20 cellular contexts compared by ENCODE assay signal in the genomic region with DNA sequence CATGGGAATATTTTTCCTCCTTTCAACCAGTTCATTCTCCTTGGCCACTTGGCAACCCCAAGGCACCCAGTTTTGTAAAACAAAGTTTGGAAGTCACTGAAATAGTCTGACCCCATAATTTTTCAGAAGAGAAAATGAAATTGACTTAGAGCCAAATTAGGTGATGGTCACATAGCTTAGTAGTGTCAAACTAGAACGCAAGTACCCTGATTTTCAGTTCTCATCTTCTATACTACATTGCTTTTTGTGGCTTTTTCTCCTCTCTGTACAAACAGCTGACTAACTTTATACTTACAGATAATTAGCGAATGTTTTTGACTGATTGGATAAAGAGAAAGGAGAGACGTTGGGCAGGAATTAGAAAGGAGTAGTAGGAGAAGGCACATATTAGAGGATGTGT.
"Had no signal": no experiment of that assay in that cellular context is flagged by ENCODE, and none has a peak within 500 bp of the region (broad histone marks: within the 10 kb centered on the region; RNA-seq: fewer than 3 reads in every experiment).

No MANE protein-coding gene starts in this region.

- H3K4me3 ChIP-seq: lower lobe of right lung, psoas muscle, sigmoid colon, stomach, thyroid gland, vagina had no signal

- H3K27me3 Mint-ChIP-seq: effector memory CD8-positive, alpha-beta T cell; naive thymus-derived CD8-positive, alpha-beta T cell had no signal

- H3K9me3 ChIP-seq: lower lobe of right lung, psoas muscle, sigmoid colon, stomach, thyroid gland, vagina had no signal

- DNase-seq: effector memory CD8-positive, alpha-beta T cell; hypothalamus; immature natural killer cell; islet precursor cell; left ventricle myocardium superior; lower lobe of right lung; naive thymus-derived CD8-positive, alpha-beta T cell; nephron progenitor cell; nucleus accumbens; psoas muscle; right cardiac atrium; sigmoid colon; stimulated activated CD4-positive, alpha-beta T cell treated with anti-CD3 and anti-CD28 coated beads, Interleukin-2, amount 100 ng/mL, for 24 hours; stimulated activated CD4-positive, alpha-beta T cell treated with anti-CD3 and anti-CD28 coated beads, Interleukin-4, amount 100 ng/mL, for 24 hours; stimulated activated naive CD4-positive, alpha-beta T cell treated with Interleukin-2 at 50 U/mL for 16 hours; stomach; thyroid gland; trophoblast cell had no signal

- H3K27me3 ChIP-seq: sigmoid colon, stomach, thyroid gland, vagina had no signal

- H3K27ac Mint-ChIP-seq: effector memory CD8-positive, alpha-beta T cell; nephron progenitor cell; stimulated activated effector memory CD8-positive, alpha-beta T cell treated with anti-CD3 and anti-CD28 coated beads, Interleukin-12 subunit alpha, Interleukin-12 subunit beta, amount 100 ng/mL, for 72 hours had no signal

- H3K4me1 ChIP-seq: lower lobe of right lung, psoas muscle, thyroid gland, vagina had no signal

- H3K4me3 Mint-ChIP-seq: effector memory CD8-positive, alpha-beta T cell; immature natural killer cell; naive thymus-derived CD8-positive, alpha-beta T cell; nephron progenitor cell; stimulated activated effector memory CD8-positive, alpha-beta T cell treated with anti-CD3 and anti-CD28 coated beads, Interleukin-12 subunit alpha, Interleukin-12 subunit beta, amount 100 ng/mL, for 72 hours had no signal

- H3K27ac ChIP-seq: lower lobe of right lung, psoas muscle, sigmoid colon, stomach, thyroid gland, vagina had no signal

- ATAC-seq: effector memory CD8-positive, alpha-beta T cell; left ventricle myocardium superior; lower lobe of right lung; naive thymus-derived CD8-positive, alpha-beta T cell; psoas muscle; right cardiac atrium; stimulated activated effector memory CD8-positive, alpha-beta T cell treated with anti-CD3 and anti-CD28 coated beads, Interleukin-12 subunit alpha, Interleukin-12 subunit beta, amount 100 ng/mL, for 72 hours had no signal

- H3K9me3 Mint-ChIP-seq: immature natural killer cell, nephron progenitor cell had no signal

- H3K4me1 Mint-ChIP-seq: nephron progenitor cell had no signal
